In the genomic region with DNA sequence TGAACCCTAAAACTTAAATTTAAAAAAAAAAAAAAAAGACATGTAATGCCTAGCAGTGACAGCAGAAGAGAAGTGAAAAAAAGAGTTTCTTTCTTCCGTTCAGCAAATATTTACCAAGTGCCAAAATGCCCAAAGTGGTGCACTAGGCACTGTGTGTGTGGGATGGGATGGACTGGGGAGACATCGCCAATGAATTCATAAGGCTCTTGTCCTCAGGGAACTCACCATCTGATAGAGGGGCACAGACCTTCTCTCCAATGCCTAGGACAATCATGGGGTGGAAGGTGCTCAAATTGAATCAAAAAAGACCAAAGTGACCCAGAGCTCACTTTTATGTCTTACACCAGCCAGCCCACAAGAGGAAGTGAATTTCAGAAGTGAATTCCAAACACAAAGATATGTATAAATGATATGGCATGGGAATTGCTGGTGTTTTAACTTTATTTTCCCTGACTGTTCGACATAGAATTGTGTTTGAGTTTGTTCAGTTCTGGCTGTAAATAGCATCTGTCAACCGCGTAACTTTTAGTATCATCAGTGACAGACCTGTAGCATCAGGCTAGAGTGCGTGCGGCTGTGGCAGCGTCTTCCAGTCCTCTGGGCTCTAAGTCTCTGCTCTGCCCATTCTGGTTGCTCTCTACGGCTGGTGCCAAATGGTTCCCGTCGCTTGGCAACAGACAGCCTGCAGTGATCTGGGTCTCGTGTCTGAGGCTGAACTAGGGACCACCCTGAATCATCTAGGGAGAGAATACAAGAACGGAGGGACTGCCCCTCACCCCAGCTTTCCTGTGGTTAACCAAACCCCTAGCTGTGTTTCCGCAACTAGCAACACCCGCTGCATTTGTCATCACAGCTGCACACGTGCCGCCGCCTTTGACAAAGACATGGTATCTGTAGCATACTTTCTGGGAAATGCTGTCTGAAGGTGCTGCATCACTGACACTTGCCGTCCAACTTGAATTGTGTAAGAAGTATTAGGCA, we compare ENCODE assay signal across 8 cellular contexts.
DNase-seq lines count a peak whose midpoint lies in the region; ATAC-seq and TF ChIP-seq lines count a peak whose summit lies in the region.

No MANE protein-coding gene starts in this region.

- intact Hi-C loops in Right ventricle myocardium inferior (cut with DNase I) = no loop called here

- TF ChIP-seq POLR2A in GM18505 (IDR thresholded peaks at IDR 0.05; ENCODE audit: borderline replicate concordance, extremely low read depth, insufficient read depth, insufficient read length) = no peak

- DNase-seq in NCI-H345 treated with DMSO at 0.1 percent for 48 hours (lab: John Stamatoyannopoulos, UW; ENCODE audit: unreplicated experiment) (peak; percentile 53), Right ventricle myocardium inferior (ENCODE audit: missing footprints) (peak; percentile 88), NCI-H82 (lab: John Stamatoyannopoulos, UW) (no peak), NCI-H2196 (lab: John Stamatoyannopoulos, UW; ENCODE audit: unreplicated experiment) (no peak)
- peak; percentile 77 for DNase-seq in activated CD8-positive, alpha-beta memory T cell treated with anti-CD3 and anti-CD28 coated beads, Interleukin-2, amount 50 U/mL, for 4 hours
- DNase-seq in stimulated activated CD4-positive, alpha-beta T cell treated with anti-CD3 and anti-CD28 coated beads, Interleukin-1b, Interleukin-23, amount 100 ng/mL, for 48 hours = peak; percentile 85

- peak; percentile 82 for ATAC-seq in GM18505 (IDR thresholded peaks at IDR 0.05; ENCODE audit: unreplicated experiment)
- peak; percentile 87 for ATAC-seq in HG02759 (IDR thresholded peaks at IDR 0.05; ENCODE audit: unreplicated experiment)
- ATAC-seq in Right ventricle myocardium inferior = peak; percentile 53

Comparison
In these comparisons a context has a peak if more than half of its experiments do, and no peak if none do; other contexts are left out.
1. DNase-seq: peak in NCI-H345 treated with DMSO at 0.1 percent for 48 hours (single experiment), activated CD8-positive, alpha-beta memory T cell treated with anti-CD3 and anti-CD28 coated beads, Interleukin-2, amount 50 U/mL, for 4 hours (single experiment), Right ventricle myocardium inferior (single experiment) and stimulated activated CD4-positive, alpha-beta T cell treated with anti-CD3 and anti-CD28 coated beads, Interleukin-1b, Interleukin-23, amount 100 ng/mL, for 48 hours (single experiment); none in NCI-H82 (single experiment) and NCI-H2196 (single experiment).
2. Peak in every context shown above with its lines, with median percentiles within 50 percentile points of each other: ATAC-seq.